In genomic region chr6:67358241-67358640, GRCh38 we compare ENCODE assay signal across 28 cellular contexts.
"Had no signal": no experiment of that assay in that cellular context is flagged by ENCODE, and none has a peak within 500 bp of the region (broad histone marks: within the 10 kb centered on the region; RNA-seq: fewer than 3 reads in every experiment).

No MANE protein-coding gene starts in this region.

- H3K4me3 ChIP-seq: adrenal gland, body of pancreas, cardiac muscle cell, colonic mucosa, left lung, lower lobe of right lung, right atrium auricular region had no signal

- H3K27me3 ChIP-seq: adrenal gland, body of pancreas, cardiac muscle cell, colonic mucosa, left lung, right atrium auricular region had no signal

- DNase-seq: activated CD4-positive, alpha-beta T cell treated with anti-CD3 and anti-CD28 coated beads for 48 hours; activated CD4-positive, alpha-beta T cell treated with anti-CD3 and anti-CD28 coated beads, Interleukin-2, amount 50 U/mL, for 48 hours; activated CD8-positive, alpha-beta memory T cell treated with anti-CD3 and anti-CD28 coated beads for 24 hours; activated effector memory CD4-positive, alpha-beta T cell treated with anti-CD3 and anti-CD28 coated beads, Interleukin-2, amount 50 U/mL, for 16 hours; activated naive CD4-positive, alpha-beta T cell treated with anti-CD3 and anti-CD28 coated beads for 36 hours; activated naive CD8-positive, alpha-beta T cell treated with anti-CD3 and anti-CD28 coated beads for 36 hours; adrenal gland; aorta; body of pancreas; cerebellar nuclear complex; colonic mucosa; effector CD8-positive, alpha-beta T cell; head of caudate nucleus; hypothalamus; immature natural killer cell; kidney glomerular epithelial cell; left lung; lower lobe of right lung; mesenchymal stem cell; stimulated activated CD4-positive, alpha-beta T cell treated with anti-CD3 and anti-CD28 coated beads, Interleukin-4, amount 100 ng/mL, for 1 hour; stimulated activated naive CD8-positive, alpha-beta T cell treated with anti-CD3 and anti-CD28 coated beads, Interleukin-15, amount 100 ng/mL, for 72 hours; substantia nigra; WERI-Rb-1 had no signal

- H3K4me1 ChIP-seq: adrenal gland, body of pancreas, colonic mucosa, left lung, lower lobe of right lung, right atrium auricular region had no signal

- H3K9me3 ChIP-seq: adrenal gland, body of pancreas, left lung, lower lobe of right lung, right atrium auricular region had no signal

- ATAC-seq: activated CD4-positive, CD25-positive, alpha-beta regulatory T cell treated with anti-CD3 and anti-CD28 coated beads, Interleukin-2, amount 50 U/mL, for 24 hours; body of pancreas; left lung; lower lobe of right lung; natural killer cell treated with Interleukin-12 subunit alpha and Interleukin-12 subunit beta and Interleukin-15 and Interleukin-18, amount 100 ng/mL, for 72 hours; stimulated activated memory B cell treated with anti-CD40 and anti-IgM and Interleukin-4, amounts not matched to agents 10 μg/mL and 1 μg/mL and 100 μg/mL, for 72 hours; stimulated activated naive CD8-positive, alpha-beta T cell treated with anti-CD3 and anti-CD28 coated beads, Interleukin-15, amount 100 ng/mL, for 72 hours had no signal

- H3K27ac ChIP-seq: adrenal gland, body of pancreas, cardiac muscle cell, colonic mucosa, left lung, lower lobe of right lung, right atrium auricular region, WERI-Rb-1 had no signal

- H3K36me3 ChIP-seq: adrenal gland, cardiac muscle cell, colonic mucosa, left lung, lower lobe of right lung, right atrium auricular region, WERI-Rb-1 had no signal
